Comparison of ENCODE assay signal across 10 cellular contexts in genomic region chr5:43386960-43387362, GRCh38. TPM values are rescaled to one million over a fixed set of nuclear protein-coding genes. Genes with fewer than 3 reads are reported as not detected.
DNase-seq lines count a peak whose midpoint lies in the region; ATAC-seq, FAIRE-seq and TF ChIP-seq lines count a peak whose summit lies in the region.
"Had no signal": no experiment of that assay in that cellular context is flagged by ENCODE, and none has a peak within 500 bp of the region (broad histone marks: within the 10 kb centered on the region; RNA-seq: fewer than 3 reads in every experiment).

No MANE protein-coding gene starts in this region.

- dilution Hi-C loops in mammary epithelial cell (cut with HindIII; ENCODE audit: low sequenced_read_pairs): no loop called here

- H3K27me3 ChIP-seq in mammary epithelial cell (ENCODE audit: insufficient read depth, low read length) (no peaks in the 10 kb centered on the region), BE2C (peaks cover 15% of the 10 kb centered on the region), pancreas (no peaks in the 10 kb centered on the region)

- H3K36me3 ChIP-seq in mammary epithelial cell (ENCODE audit: insufficient read depth, low read length): no peaks in the 10 kb centered on the region
- H3K36me3 ChIP-seq in BE2C: no peaks in the 10 kb centered on the region
- H3K36me3 ChIP-seq in pancreas: peaks cover 0 to 1% (median 0%) of the 10 kb centered on the region in 3 donors

- intact Hi-C loops in mammary epithelial cell (cut with micrococcal nuclease): loop anchor here (5.0 kb wide), 1 partner anchor 265 kb away; the partner anchor contains the start of gene ZNF131
- intact Hi-C loops in pancreas (cut with DNase I): no loop called here

- ATAC-seq in GM19025 (IDR thresholded peaks at IDR 0.05; ENCODE audit: low read depth, unreplicated experiment) (peak; percentile 56), HG02884 (IDR thresholded peaks at IDR 0.05; ENCODE audit: unreplicated experiment) (peak; percentile 67), pancreas (no peak)

- H3K4me1 ChIP-seq in mammary epithelial cell (ENCODE audit: insufficient read depth, low read length) (peaks cover 9% of the 10 kb centered on the region), BE2C (no peaks in the 10 kb centered on the region), pancreas (no peaks in the 10 kb centered on the region)

- H3K27ac ChIP-seq in mammary epithelial cell (ENCODE audit: insufficient read depth, low read depth, low read length) (peak overlapping the region; percentile 6), pancreas (no peak overlapping the region)

- BruUV-seq in mammary epithelial cell (replicated peaks; lab: Mats Ljungman, UMichigan): no TSS peak

- H2AFZ ChIP-seq in mammary epithelial cell (ENCODE audit: low read depth, low read length): no peak overlapping the region

- in situ Hi-C loops in GM13976 (cut with MboI; ENCODE audit: low sequenced_read_pairs, unreplicated experiment): loop anchor here (10.0 kb wide), 2 partner anchors 162 to 282 kb away; no protein-coding TSS in a partner anchor
- in situ Hi-C loops in mammary epithelial cell (cut with MboI; ENCODE audit: low sequenced_read_pairs in 2 of 2): loop anchor here (5.0 to 25.0 kb wide), 4 partner anchors 82 to 475 kb away; no protein-coding TSS in a partner anchor

- H3K9me3 ChIP-seq in mammary epithelial cell (replicated peaks; ENCODE audit: insufficient read depth, low read length) (no peaks in the 10 kb centered on the region), BE2C (no peaks in the 10 kb centered on the region), pancreas (no peaks in the 10 kb centered on the region)

- no peaks in the 10 kb centered on the region for H4K20me1 ChIP-seq in mammary epithelial cell (ENCODE audit: insufficient read depth, low read length)

- peaks cover 15% of the 10 kb centered on the region for H3K79me2 ChIP-seq in mammary epithelial cell (ENCODE audit: insufficient read depth, low read length)

- no peak overlapping the region for H3K9ac ChIP-seq in mammary epithelial cell (ENCODE audit: insufficient read depth, low read length)

- CTCF ChIA-PET in mammary epithelial cell (lab: Charles Lee; ENCODE audit: low non-redundant PET): no interaction called here

- no peak for FAIRE-seq in pancreas (lab: Jason Lieb, UNC)

- 67% methylated on average over 3 of the region's 3 CpGs for WGBS in mammary epithelial cell (ENCODE audit: low coverage, missing lambda C conversion rate)
- 77 to 84% methylated on average over 3 of the region's 3 CpGs for WGBS in pancreas, 2 donors

- TF ChIP-seq CTCF in GM13976 (IDR thresholded peaks at IDR 0.05; ENCODE audit: borderline replicate concordance, control extremely low read depth, extremely low read depth, insufficient read depth, missing control alignments) (no peak), mammary epithelial cell (conservative IDR thresholded peaks at IDR 0.05 in 1 of 2, IDR thresholded peaks at IDR 0.05 in 1 of 2; ENCODE audit: extremely low read depth in 1 of 2, insufficient read depth in 1 of 2, low read depth in 1 of 2, low read length in 2 of 2) (peak in 1 of 2 donors; percentile 48), BE2C (IDR thresholded peaks at IDR 0.05; ENCODE audit: low read depth, low read length) (no peak), pancreas (IDR thresholded peaks at IDR 0.05) (no peak)

- no peak overlapping the region for H3K4me2 ChIP-seq in mammary epithelial cell (ENCODE audit: insufficient read depth, low read depth, low read length)

- H3K4me3 ChIP-seq in mammary epithelial cell (replicated peaks in 1 of 3; ENCODE audit: insufficient read depth in 1 of 3, low read depth in 2 of 3, low read length in 3 of 3): no peak overlapping the region
- H3K4me3 ChIP-seq in BE2C (ENCODE audit: low read depth, low read length): no peak overlapping the region
- H3K4me3 ChIP-seq in pancreas: no peak overlapping the region

- DNase-seq in GM13976 (ENCODE audit: low spot score) (peak; percentile 47), mammary epithelial cell (peak; percentile 70), BE2C (no peak), DMS 273 (lab: John Stamatoyannopoulos, UW; ENCODE audit: unreplicated experiment) (no peak), pancreas (no peak)
- no peak for DNase-seq in activated CD8-positive, alpha-beta memory T cell treated with anti-CD3 and anti-CD28 coated beads, Interleukin-2, amount 50 U/mL, for 48 hours
- DNase-seq: glutamatergic neuron, NCI-H1048 had no signal

RNA-seq across cellular contexts. Expression of gene CCL28, which starts 25.2 kb away (rescaled TPM):
- 10 to 100 TPM in 1 of 2 donors, 1 to 10 TPM in 1; 2.7 to 10.7 TPM for total RNA-seq in mammary epithelial cell
- 3.7 TPM for polyA plus RNA-seq in mammary epithelial cell
- 2.4 TPM for polyA minus RNA-seq in mammary epithelial cell
- polyA plus RNA-seq in BE2C (2012; ENCODE audit: insufficient read depth, insufficient read length, low read depth): not detected
- 10 to 100 TPM in 3 of 6 donors, 1 to 10 TPM in 3; 3.1 to 22.7 (median 10.4) TPM for total RNA-seq in pancreas
- 1 to 10 TPM; 6.0 to 6.5 TPM for polyA plus RNA-seq in pancreas

Comparison
In these comparisons a context has a peak if more than half of its experiments do, and no peak if none do; other contexts are left out.
1. DNase-seq: peak in GM13976 (single experiment) and mammary epithelial cell (single experiment); none in BE2C (single experiment), activated CD8-positive, alpha-beta memory T cell treated with anti-CD3 and anti-CD28 coated beads, Interleukin-2, amount 50 U/mL, for 48 hours (single experiment), DMS 273 (single experiment) and pancreas (0 of 6).
2. ATAC-seq: peak in GM19025 (single experiment) and HG02884 (single experiment); none in pancreas (0 of 4).